ENCODE assay signal across 15 cellular contexts in the genomic region with DNA sequence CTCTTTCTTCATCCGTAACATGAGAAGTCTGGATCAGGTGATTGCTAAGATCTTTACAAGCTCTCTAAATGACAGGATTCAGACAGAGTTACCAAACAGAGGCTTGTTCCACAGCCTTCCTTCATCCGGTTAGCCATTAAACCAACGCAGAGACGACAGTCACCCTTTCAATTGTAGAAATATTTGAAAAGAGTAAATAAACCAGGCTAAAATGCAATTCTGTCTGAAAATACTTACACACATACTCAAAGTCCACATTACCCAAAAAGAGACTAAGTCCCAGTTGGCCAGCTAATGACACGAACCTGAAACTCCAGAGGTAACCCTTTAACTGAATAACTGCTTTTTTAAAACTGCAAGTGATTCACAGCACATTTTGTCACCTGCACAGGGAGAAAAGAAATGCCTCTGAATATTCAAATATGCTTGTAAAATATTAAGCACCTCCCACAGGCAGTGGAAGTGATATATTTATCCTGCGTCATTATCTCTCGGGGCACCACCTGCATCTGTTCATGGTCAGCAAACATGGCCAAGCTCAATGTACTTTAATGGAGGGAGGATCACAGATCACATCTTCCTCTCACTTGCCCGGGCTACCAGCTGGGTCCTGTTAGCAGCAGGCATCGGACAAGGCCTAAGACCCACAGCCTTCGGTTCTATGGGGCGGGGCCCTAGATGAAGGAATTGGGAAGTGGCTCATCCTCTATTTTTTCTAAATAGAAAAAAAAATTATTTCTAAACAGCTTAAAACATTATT. TPM values are rescaled to one million over a fixed set of nuclear protein-coding genes. Genes with fewer than 3 reads are reported as not detected.
"Had no signal": no experiment of that assay in that cellular context is flagged by ENCODE, and none has a peak within 500 bp of the region (broad histone marks: within the 10 kb centered on the region; RNA-seq: fewer than 3 reads in every experiment).

No MANE protein-coding gene starts in this region.

- H3K27me3 ChIP-seq: body of pancreas, stomach, testis had no signal

- DNase-seq: activated B cell treated with CpG ODN at 0.5 μM for 24 hours; activated CD4-positive, alpha-beta T cell treated with anti-CD3 and anti-CD28 coated beads, Interleukin-2, amount 10 ng/mL, durations not matched to agents 24 days and 14 days; activated CD8-positive, alpha-beta memory T cell treated with anti-CD3 and anti-CD28 coated beads, Interleukin-2, amount 50 U/mL, for 48 hours; activated gamma-delta T cell treated with Interleukin-2 at 50 U/mL for 16 hours; activated naive CD8-positive, alpha-beta T cell treated with anti-CD3 and anti-CD28 coated beads for 36 hours; activated T-cell treated with anti-CD3 and anti-CD28 coated beads, Interleukin-2, amount 50 U/mL, for 72 hours; amygdala; body of pancreas; effector CD8-positive, alpha-beta T cell; foreskin fibroblast; midbrain; stimulated activated CD4-positive, alpha-beta T cell treated with anti-CD3 and anti-CD28 coated beads, Interleukin-1b, Interleukin-23, amount 100 ng/mL, for 48 hours; stomach; T-helper 2 cell; testis had no signal

- H3K27ac ChIP-seq: body of pancreas, stomach, testis had no signal

- ATAC-seq: activated T-cell treated with anti-CD3 and anti-CD28 coated beads, Interleukin-2, amount 50 U/mL, for 72 hours; body of pancreas had no signal

- H3K4me3 ChIP-seq: body of pancreas, stomach, testis had no signal

- H3K9me3 ChIP-seq: body of pancreas, stomach, testis had no signal

- H3K36me3 ChIP-seq: stomach had no signal

- H3K4me1 ChIP-seq: body of pancreas, stomach, testis had no signal

RNA-seq across cellular contexts. Expression of a gene that starts 38.8 kb away (rescaled TPM):
- total RNA-seq: activated B cell treated with CpG ODN at 0.5 μM for 24 hours; activated CD4-positive, alpha-beta T cell treated with anti-CD3 and anti-CD28 coated beads, Interleukin-2, amount 10 ng/mL, durations not matched to agents 24 days and 14 days; activated naive CD8-positive, alpha-beta T cell treated with anti-CD3 and anti-CD28 coated beads for 36 hours; activated T-cell treated with anti-CD3 and anti-CD28 coated beads, Interleukin-2, amount 50 U/mL, for 72 hours had no signal
